Comparison of ENCODE assay signal across 18 cellular contexts in the genomic region with DNA sequence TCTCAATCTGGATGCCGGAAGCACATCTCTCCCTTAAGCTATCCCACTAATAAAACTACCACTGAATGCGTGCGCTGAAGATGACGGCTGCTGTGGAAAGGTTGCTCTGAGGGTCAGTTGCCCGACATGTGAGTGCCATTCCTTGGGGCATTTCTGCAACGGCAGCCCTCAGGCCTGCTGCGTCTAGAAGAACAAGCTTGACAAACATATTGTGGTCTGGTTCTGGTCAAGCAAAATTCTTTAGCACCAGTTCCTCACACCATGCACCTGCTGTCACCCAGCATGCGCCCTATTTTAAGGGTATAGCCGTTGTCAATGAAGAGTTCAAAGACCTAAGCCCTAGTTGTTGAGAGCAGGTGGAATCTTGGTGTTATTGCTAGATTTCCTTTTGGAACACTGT.
DNase-seq lines count a peak whose midpoint lies in the region; ATAC-seq, FAIRE-seq and TF ChIP-seq lines count a peak whose summit lies in the region.
"Had no signal": no experiment of that assay in that cellular context is flagged by ENCODE, and none has a peak within 500 bp of the region (broad histone marks: within the 10 kb centered on the region; RNA-seq: fewer than 3 reads in every experiment).

No MANE protein-coding gene starts in this region.

- H3K27me3 ChIP-seq in GM23338 (ENCODE audit: insufficient read depth) (no peaks in the 10 kb centered on the region), bronchial epithelial cell (ENCODE audit: control insufficient read depth, insufficient read depth, low read length) (no peaks in the 10 kb centered on the region), Caco-2 (replicated peaks; ENCODE audit: control insufficient read depth, insufficient read depth, low read length) (no peaks in the 10 kb centered on the region)
- H3K27me3 ChIP-seq: BE2C had no signal

- no peaks in the 10 kb centered on the region for H3K9me2 ChIP-seq in GM23338 (ENCODE audit: insufficient read depth)

- H3K4me3 ChIP-seq in GM23338 (no peak overlapping the region), bronchial epithelial cell (ENCODE audit: low read depth, low read length) (no peak overlapping the region), Caco-2 (ENCODE audit: low read depth, low read length) (no peak overlapping the region)
- H3K4me3 ChIP-seq: GM12878, GM23248 had no signal

- no peak for DNase-seq in activated T-cell treated with anti-CD3 and anti-CD28 coated beads, Interleukin-2, amount 50 U/mL, for 24 hours
- no peak for DNase-seq in activated T-cell treated with anti-CD3 and anti-CD28 coated beads, Interleukin-2, amount 50 U/mL, for 1 hour
- DNase-seq in GM23338 (ENCODE audit: low spot score) = no peak
- DNase-seq in bronchial epithelial cell (ENCODE audit: low read depth) = no peak
- DNase-seq in progenitor cell of endocrine pancreas (ENCODE audit: low spot score, unreplicated experiment) = no peak
- no peak for DNase-seq in central memory CD4-positive, alpha-beta T cell
- DNase-seq in Caco-2 = no peak
- DNase-seq: BE2C; CD8-positive, alpha-beta T cell; DMS53; GM23248; H7; IMR-90 had no signal

- CTCF ChIA-PET in Caco-2 (lab: Charles Lee) = interaction anchor here (0.5 to 0.7 kb wide), 2 partner anchors 11 to 109 kb away, joined by 5 read pairs; no protein-coding TSS in a partner anchor

- H4K20me1 ChIP-seq in GM23338 (replicated peaks; ENCODE audit: insufficient read depth) = peaks cover 7% of the 10 kb centered on the region; the same call in 1 of the 2 replicates

- H3K4me2 ChIP-seq in GM23338 = no peak overlapping the region

- no peaks in the 10 kb centered on the region for H3K9me3 ChIP-seq in Caco-2
- H3K9me3 ChIP-seq: BE2C had no signal

- peak overlapping the region; percentile 93 for H3K27ac Mint-ChIP-seq in activated T-cell treated with anti-CD3 and anti-CD28 coated beads, Interleukin-2, amount 50 U/mL, for 24 hours
- no peak overlapping the region for H3K27ac Mint-ChIP-seq in GM23338
- H3K27ac Mint-ChIP-seq in progenitor cell of endocrine pancreas = peak overlapping the region; percentile 29
- no peak overlapping the region for H3K27ac Mint-ChIP-seq in Caco-2 (ENCODE audit: unreplicated experiment)
- H3K27ac Mint-ChIP-seq: CD8-positive, alpha-beta T cell had no signal

- H3K4me1 ChIP-seq in GM23338 (ENCODE audit: insufficient read depth) (peaks cover 7% of the 10 kb centered on the region), Caco-2 (no peaks in the 10 kb centered on the region)
- H3K4me1 ChIP-seq: BE2C had no signal

- POLR2A ChIA-PET in Caco-2 (lab: Charles Lee) = interaction anchor here (0.5 kb wide), 1 partner anchor 44 kb away, joined by 3 read pairs; no protein-coding TSS in a partner anchor

- TF ChIP-seq CTCF in GM23338 (conservative IDR thresholded peaks at IDR 0.05; ENCODE audit: low read depth in 2 of 2) = no peak
- no peak for TF ChIP-seq CTCF in bronchial epithelial cell (IDR thresholded peaks at IDR 0.05; ENCODE audit: insufficient read depth, low read length, severe bottlenecking)
- no peak for TF ChIP-seq CTCF in progenitor cell of endocrine pancreas (IDR thresholded peaks at IDR 0.05; ENCODE audit: unreplicated experiment)
- no peak for TF ChIP-seq CTCF in Caco-2 (IDR thresholded peaks at IDR 0.05; ENCODE audit: insufficient read depth in 1 of 2, low read depth in 1 of 2, low read length in 1 of 2, severe bottlenecking in 1 of 2, unreplicated experiment in 1 of 2)

- ATAC-seq in GM23338 (no peak), GM18520 (IDR thresholded peaks at IDR 0.05; ENCODE audit: unreplicated experiment) (no peak)
- ATAC-seq: CD8-positive, alpha-beta T cell; GM12878 had no signal

- H3K36me3 ChIP-seq in GM23338 (ENCODE audit: insufficient read depth) = no peaks in the 10 kb centered on the region
- peaks cover 1% of the 10 kb centered on the region for H3K36me3 ChIP-seq in bronchial epithelial cell (ENCODE audit: control insufficient read depth, insufficient read depth, low read length)
- H3K36me3 ChIP-seq in Caco-2 (ENCODE audit: control insufficient read depth, insufficient read depth, low read length) = no peaks in the 10 kb centered on the region
- H3K36me3 ChIP-seq: BE2C had no signal

- no peaks in the 10 kb centered on the region for H3K9me3 Mint-ChIP-seq in activated T-cell treated with anti-CD3 and anti-CD28 coated beads, Interleukin-2, amount 50 U/mL, for 24 hours
- H3K9me3 Mint-ChIP-seq in GM23338 (no peaks in the 10 kb centered on the region), progenitor cell of endocrine pancreas (ENCODE audit: low read depth) (no peaks in the 10 kb centered on the region), Caco-2 (ENCODE audit: unreplicated experiment) (no peaks in the 10 kb centered on the region)
- H3K9me3 Mint-ChIP-seq: CD8-positive, alpha-beta T cell had no signal

- peaks cover 54% of the 10 kb centered on the region for H3K4me1 Mint-ChIP-seq in activated T-cell treated with anti-CD3 and anti-CD28 coated beads, Interleukin-2, amount 50 U/mL, for 24 hours (ENCODE audit: low read depth)
- H3K4me1 Mint-ChIP-seq in GM23338 (peaks cover 18% of the 10 kb centered on the region), progenitor cell of endocrine pancreas (ENCODE audit: low read depth) (peaks cover 14% of the 10 kb centered on the region), Caco-2 (ENCODE audit: low read depth, unreplicated experiment) (no peaks in the 10 kb centered on the region)

- no peaks in the 10 kb centered on the region for H3K27me3 Mint-ChIP-seq in activated T-cell treated with anti-CD3 and anti-CD28 coated beads, Interleukin-2, amount 50 U/mL, for 24 hours
- peaks cover 8% of the 10 kb centered on the region for H3K27me3 Mint-ChIP-seq in GM23338 (ENCODE audit: insufficient read depth, low read depth, poor library complexity)
- no peaks in the 10 kb centered on the region for H3K27me3 Mint-ChIP-seq in progenitor cell of endocrine pancreas
- H3K27me3 Mint-ChIP-seq in Caco-2 (ENCODE audit: insufficient read depth, unreplicated experiment) = no peaks in the 10 kb centered on the region

- H3K27ac ChIP-seq in GM23338 (ENCODE audit: low read depth) = peak overlapping the region; percentile 21; the same call in 1 of the 2 replicates
- H3K27ac ChIP-seq: C4-2B, GM23248 had no signal

- peak; percentile 50 for FAIRE-seq in bronchial epithelial cell (lab: Jason Lieb, UNC)
- FAIRE-seq: A204.1, GM12878, GM18507 had no signal

- no peak overlapping the region for H3K4me3 Mint-ChIP-seq in activated T-cell treated with anti-CD3 and anti-CD28 coated beads, Interleukin-2, amount 50 U/mL, for 24 hours
- H3K4me3 Mint-ChIP-seq in GM23338 (no peak overlapping the region), progenitor cell of endocrine pancreas (ENCODE audit: low read depth) (no peak overlapping the region), Caco-2 (ENCODE audit: unreplicated experiment) (no peak overlapping the region)
- H3K4me3 Mint-ChIP-seq: CD8-positive, alpha-beta T cell had no signal

- H3F3A ChIP-seq in GM23338 (replicated peaks; ENCODE audit: low read depth) = no peaks in the 10 kb centered on the region

- peaks cover 37% of the 10 kb centered on the region for H3K36me3 Mint-ChIP-seq in activated T-cell treated with anti-CD3 and anti-CD28 coated beads, Interleukin-2, amount 50 U/mL, for 24 hours (ENCODE audit: low read depth)
- H3K36me3 Mint-ChIP-seq in GM23338 (ENCODE audit: low read depth) (no peaks in the 10 kb centered on the region; the same call in 2 of the 3 replicates), progenitor cell of endocrine pancreas (ENCODE audit: insufficient read depth) (peaks cover 8% of the 10 kb centered on the region), Caco-2 (ENCODE audit: insufficient read depth, unreplicated experiment) (no peaks in the 10 kb centered on the region)

- peaks cover 55% of the 10 kb centered on the region for H3K79me2 ChIP-seq in GM23338 (replicated peaks; ENCODE audit: insufficient read depth)

- intact Hi-C loops in Caco-2 (cut with micrococcal nuclease; ENCODE audit: unreplicated experiment) = no loop called here

- H2AFZ ChIP-seq in GM23338 = no peak overlapping the region
- H2AFZ ChIP-seq: GM23248 had no signal

- BruUV-seq in Caco-2 (replicated peaks; lab: Mats Ljungman, UMichigan) = no TSS peak

TF ChIP-seq in GM23338, 12 proteins besides CTCF, POLR2A, EP300 and RAD21 (continues in another document):
- TF ChIP-seq ZNF114 (CRISPR knock-in tag; IDR thresholded peaks at IDR 0.05) (no peak), EZH2phosphoT487 (IDR thresholded peaks at IDR 0.05; ENCODE audit: unreplicated experiment) (no peak), JUNB (IDR thresholded peaks at IDR 0.05; ENCODE audit: unreplicated experiment) (no peak), NANOG (IDR thresholded peaks at IDR 0.05; ENCODE audit: borderline replicate concordance) (no peak), EZH2 (IDR thresholded peaks at IDR 0.05; ENCODE audit: low read depth, unreplicated experiment) (no peak)

Comparison
In these comparisons a context has a peak if more than half of its experiments do, and no peak if none do; other contexts are left out.
1. H3K27ac Mint-ChIP-seq: peak in activated T-cell treated with anti-CD3 and anti-CD28 coated beads, Interleukin-2, amount 50 U/mL, for 24 hours (single experiment) and progenitor cell of endocrine pancreas (single experiment); none in GM23338 (single experiment) and Caco-2 (single experiment).